In genomic region chr4:171676555-171677215, GRCh38 we compare ENCODE assay signal across 10 cellular contexts.
DNase-seq lines count a peak whose midpoint lies in the region; ATAC-seq and TF ChIP-seq lines count a peak whose summit lies in the region.
"Had no signal": no experiment of that assay in that cellular context is flagged by ENCODE, and none has a peak within 500 bp of the region (broad histone marks: within the 10 kb centered on the region; RNA-seq: fewer than 3 reads in every experiment).

No MANE protein-coding gene starts in this region.

- ATAC-seq in GM18858 (IDR thresholded peaks at IDR 0.05; ENCODE audit: unreplicated experiment) (peak; percentile 99), GM21619 (IDR thresholded peaks at IDR 0.05; ENCODE audit: unreplicated experiment) (peak; percentile 98), HG03378 (IDR thresholded peaks at IDR 0.05; ENCODE audit: unreplicated experiment) (peak; percentile 99)
- ATAC-seq: activated T-cell treated with anti-CD3 and anti-CD28 coated beads, Interleukin-2, amount 50 U/mL, for 72 hours had no signal

- H3K9me3 ChIP-seq in breast epithelium, result no peaks in the 10 kb centered on the region

- no peaks in the 10 kb centered on the region for H3K36me3 ChIP-seq in breast epithelium

- H3K4me1 ChIP-seq in breast epithelium, result no peaks in the 10 kb centered on the region
- H3K4me1 ChIP-seq: parathyroid adenoma had no signal

- no peaks in the 10 kb centered on the region for H3K27me3 ChIP-seq in breast epithelium

- intact Hi-C loops in breast epithelium (cut with DNase I; ENCODE audit: low total_unique reads), result no loop called here

- H3K27ac ChIP-seq in breast epithelium, result no peak overlapping the region
- H3K27ac ChIP-seq: parathyroid adenoma had no signal

- DNase-seq in globus pallidus (ENCODE audit: low spot score) (peak; percentile 1), HUDEP-2 (lab: John Stamatoyannopoulos, UW; ENCODE audit: unreplicated experiment in 76 of 76) (no peak), breast epithelium (ENCODE audit: low spot score in 2 of 2) (no peak), NCI-H524 treated with DMSO at 0.1 percent for 48 hours (lab: John Stamatoyannopoulos, UW) (no peak)
- DNase-seq in activated naive CD4-positive, alpha-beta T cell (lab: John Stamatoyannopoulos, UW), result no peak
- DNase-seq: activated T-cell treated with anti-CD3 and anti-CD28 coated beads, Interleukin-2, amount 50 U/mL, for 72 hours had no signal

- no peak for TF ChIP-seq POLR2A in breast epithelium (IDR thresholded peaks at IDR 0.05)

- H3K4me3 ChIP-seq in breast epithelium, result no peak overlapping the region

- TF ChIP-seq CTCF in breast epithelium (IDR thresholded peaks at IDR 0.05), result no peak
